In the genomic region with DNA sequence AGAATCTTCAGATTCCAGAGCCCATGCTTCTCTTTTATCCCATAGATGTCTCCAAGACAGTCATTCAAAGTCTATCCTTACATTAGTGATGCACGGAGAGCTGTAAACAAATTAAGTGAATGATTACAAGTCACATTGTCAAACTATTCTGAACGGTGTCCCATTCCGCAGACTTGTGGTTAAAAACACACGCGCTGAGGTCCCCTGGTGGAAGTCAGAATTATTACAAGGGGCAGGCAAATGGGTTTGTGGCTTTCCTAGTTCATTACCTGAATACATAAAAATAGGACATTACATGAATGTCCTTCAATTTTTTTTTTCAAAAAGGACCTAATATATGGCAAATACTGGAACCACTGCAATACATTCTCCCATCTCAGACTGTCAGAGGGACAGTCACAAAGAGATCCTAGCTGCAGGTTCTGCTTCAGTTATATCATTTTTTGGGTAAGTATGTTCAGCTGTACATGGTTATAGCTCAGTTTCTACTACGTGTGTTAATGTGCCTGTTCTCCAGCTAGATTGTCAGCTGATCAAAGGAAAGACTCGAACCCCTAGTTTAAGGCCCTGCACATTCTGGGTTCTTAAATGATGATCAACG, we compare ENCODE assay signal across 9 cellular contexts. TPM values are rescaled to one million over a fixed set of nuclear protein-coding genes. Genes with fewer than 3 reads are reported as not detected.
DNase-seq lines count a peak whose midpoint lies in the region; ATAC-seq and FAIRE-seq lines count a peak whose summit lies in the region.
"Had no signal": no experiment of that assay in that cellular context is flagged by ENCODE, and none has a peak within 500 bp of the region (broad histone marks: within the 10 kb centered on the region; RNA-seq: fewer than 3 reads in every experiment).

No MANE protein-coding gene starts in this region.

- peak; percentile 68 for ATAC-seq in GM21576 (IDR thresholded peaks at IDR 0.05; ENCODE audit: unreplicated experiment)

- in situ Hi-C loops in KBM-7 (cut with MboI; ENCODE audit: low pct_unique_long_range_greater_than_20kb, low sequenced_read_pairs): loop anchor here (25.0 kb wide), 1 partner anchor 491 kb away; a partner anchor contains a TSS

- no peak for FAIRE-seq in small intestine (lab: Jason Lieb, UNC)

- no peaks in the 10 kb centered on the region for H3K9me3 ChIP-seq in small intestine (ENCODE audit: control insufficient read depth, low read depth)

- H3K27me3 ChIP-seq in small intestine (ENCODE audit: control insufficient read depth in 2 of 2, insufficient read depth in 2 of 2, low read length in 2 of 2): no peaks in the 10 kb centered on the region

- DNase-seq in EL: peak; percentile 45
- DNase-seq in KBM-7: peak; percentile 67
- peak; percentile 21 to 53 for DNase-seq in SHP77 (lab: John Stamatoyannopoulos, UW)
- DNase-seq in anterior cingulate cortex (lab: John Stamatoyannopoulos, UW): peak in 36 of 58 donors; percentile 7 to 71 (median 26)
- DNase-seq in hypothalamus (lab: John Stamatoyannopoulos, UW): peak in 28 of 51 donors; percentile 4 to 71 (median 35)
- DNase-seq in small intestine: peak; percentile 70
- DNase-seq in SKM-1 treated with dmso at 0.1 percent for 144 hours (lab: John Stamatoyannopoulos, UW; ENCODE audit: unreplicated experiment): no peak

- no peaks in the 10 kb centered on the region for H3K4me1 ChIP-seq in small intestine (ENCODE audit: control insufficient read depth in 2 of 2, insufficient read depth in 1 of 2, low read depth in 1 of 2, low read length in 1 of 2)

- no peak overlapping the region for H3K27ac ChIP-seq in small intestine (ENCODE audit: low read depth in 1 of 2, low read length in 1 of 2)
- H3K27ac ChIP-seq: epithelial cell of prostate had no signal

- no peak overlapping the region for H3K4me3 ChIP-seq in small intestine (ENCODE audit: low read depth in 1 of 2, low read length in 2 of 2)

- 16 to 21% (median 19%) methylated on average over 8 of the region's 8 CpGs for WGBS in small intestine, 3 donors

- H3K36me3 ChIP-seq in small intestine (ENCODE audit: control insufficient read depth in 2 of 2, insufficient read depth in 2 of 2, low read length in 2 of 2): no peaks in the 10 kb centered on the region

RNA-seq across cellular contexts. Expression of a gene that starts 53.1 kb away (rescaled TPM):
- polyA plus RNA-seq in small intestine: 1 to 10 TPM; 3.4 to 4.9 (median 3.7) TPM
